In genomic region chrX:14533867-14534266, GRCh38 we compare ENCODE assay signal across 34 cellular contexts. TPM values are rescaled to one million over a fixed set of nuclear protein-coding genes. Genes with fewer than 3 reads are reported as not detected.
"Had no signal": no experiment of that assay in that cellular context is flagged by ENCODE, and none has a peak within 500 bp of the region (broad histone marks: within the 10 kb centered on the region; RNA-seq: fewer than 3 reads in every experiment).

No MANE protein-coding gene starts in this region.

- H3K27ac ChIP-seq: adrenal gland, body of pancreas, coronary artery, dorsolateral prefrontal cortex, esophagus muscularis mucosa, foreskin keratinocyte, gastrocnemius medialis, heart left ventricle had no signal

- H3K27me3 ChIP-seq: body of pancreas, esophagus muscularis mucosa, foreskin keratinocyte, gastrocnemius medialis had no signal

- H3K4me3 ChIP-seq: adrenal gland, body of pancreas, coronary artery, dorsolateral prefrontal cortex, esophagus muscularis mucosa, gastrocnemius medialis, heart left ventricle had no signal

- ATAC-seq: activated CD4-positive, alpha-beta T cell treated with anti-CD3 and anti-CD28 coated beads for 36 hours; activated CD8-positive, alpha-beta memory T cell treated with anti-CD3 and anti-CD28 coated beads, Interleukin-2, amount 10 ng/mL, durations not matched to agents 7 days and 5 days; activated CD8-positive, alpha-beta T cell treated with anti-CD3 and anti-CD28 coated beads, Interleukin-2, amount 10 ng/mL, durations not matched to agents 7 days and 5 days; activated naive CD8-positive, alpha-beta T cell treated with anti-CD3 and anti-CD28 coated beads, Interleukin-2, amount 50 U/mL, for 24 hours; body of pancreas; effector memory CD8-positive, alpha-beta T cell; foreskin keratinocyte; gastrocnemius medialis; heart left ventricle; T-helper 17 cell had no signal

- H3K4me1 ChIP-seq: adrenal gland, body of pancreas, foreskin keratinocyte, gastrocnemius medialis, heart left ventricle had no signal

- DNase-seq: activated CD4-positive, alpha-beta memory T cell treated with anti-CD3 and anti-CD28 coated beads for 36 hours; activated CD4-positive, alpha-beta T cell treated with anti-CD3 and anti-CD28 coated beads for 36 hours; activated CD4-positive, alpha-beta T cell treated with anti-CD3 and anti-CD28 coated beads, Interleukin-2, amount 10 ng/mL, durations not matched to agents 24 days and 14 days; activated CD4-positive, CD25-positive, alpha-beta regulatory T cell; activated CD4-positive, CD25-positive, alpha-beta regulatory T cell treated with anti-CD3 and anti-CD28 coated beads, Interleukin-2, amount 50 U/mL, for 72 hours; activated CD8-positive, alpha-beta memory T cell treated with anti-CD3 and anti-CD28 coated beads, Interleukin-2, amount 10 ng/mL, durations not matched to agents 7 days and 5 days; activated CD8-positive, alpha-beta memory T cell treated with anti-CD3 and anti-CD28 coated beads, Interleukin-2, amount 50 U/mL, for 4 hours; activated CD8-positive, alpha-beta T cell treated with anti-CD3 and anti-CD28 coated beads, Interleukin-2, amount 10 ng/mL, durations not matched to agents 7 days and 5 days; activated effector memory CD4-positive, alpha-beta T cell treated with anti-CD3 and anti-CD28 coated beads, Interleukin-2, amount 50 U/mL, for 16 hours; activated naive CD4-positive, alpha-beta T cell treated with anti-CD3 and anti-CD28 coated beads for 36 hours; activated naive CD8-positive, alpha-beta T cell treated with anti-CD3 and anti-CD28 coated beads for 36 hours; activated naive CD8-positive, alpha-beta T cell treated with anti-CD3 and anti-CD28 coated beads, Interleukin-2, amount 50 U/mL, for 24 hours; activated T-cell treated with anti-CD3 and anti-CD28 coated beads, Interleukin-2, amount 50 U/mL, for 1 hour; activated T-cell treated with anti-CD3 and anti-CD28 coated beads, Interleukin-2, amount 50 U/mL, for 48 hours; adrenal gland; amygdala; aorta; body of pancreas; caudate nucleus; dorsolateral prefrontal cortex; effector memory CD8-positive, alpha-beta T cell; erythroblast; foreskin keratinocyte; gastrocnemius medialis; glutamatergic neuron; heart left ventricle; T-helper 1 cell; T-helper 17 cell had no signal

- H3K9me3 ChIP-seq: adrenal gland, body of pancreas, esophagus muscularis mucosa, gastrocnemius medialis, heart left ventricle had no signal

- H3K36me3 ChIP-seq: adrenal gland, esophagus muscularis mucosa, gastrocnemius medialis, heart left ventricle had no signal

RNA-seq across cellular contexts. Expression of gene GLRA2, which starts 4.5 kb away (rescaled TPM):
- total RNA-seq: activated CD4-positive, alpha-beta memory T cell treated with anti-CD3 and anti-CD28 coated beads for 36 hours; activated CD4-positive, alpha-beta T cell treated with anti-CD3 and anti-CD28 coated beads for 36 hours; activated CD4-positive, alpha-beta T cell treated with anti-CD3 and anti-CD28 coated beads, Interleukin-2, amount 10 ng/mL, durations not matched to agents 24 days and 14 days; activated CD8-positive, alpha-beta memory T cell treated with anti-CD3 and anti-CD28 coated beads for 36 hours; activated CD8-positive, alpha-beta memory T cell treated with anti-CD3 and anti-CD28 coated beads, Interleukin-2, amount 10 ng/mL, durations not matched to agents 7 days and 5 days; activated CD8-positive, alpha-beta T cell treated with anti-CD3 and anti-CD28 coated beads, Interleukin-2, amount 10 ng/mL, durations not matched to agents 7 days and 5 days; activated naive CD4-positive, alpha-beta T cell treated with anti-CD3 and anti-CD28 coated beads for 36 hours; activated naive CD8-positive, alpha-beta T cell treated with anti-CD3 and anti-CD28 coated beads for 36 hours; activated T-helper 1 cell treated with anti-CD3 and anti-CD28 coated beads, Interleukin-12 subunit alpha, Interleukin-12 subunit beta, Interleukin-2, Interleukin-4 antibody, amounts not matched to agents 30 ng/mL and 10 ng/mL and 1 ng/mL, durations not matched to agents 14 hours and 24 hours and 36 hours; activated T-helper 2 cell treated with anti-CD3 and anti-CD28 coated beads, Interferon-gamma antibody, Interleukin-2, Interleukin-4, amounts not matched to agents 10 μg/mL and 5 μg/mL and 100 μg/mL, durations not matched to agents 14 hours and 24 hours and 36 hours; aorta; body of pancreas; chondrocyte; esophagus muscularis mucosa; foreskin keratinocyte; gastrocnemius medialis; heart left ventricle; T-helper 17 cell had no signal
- polyA plus RNA-seq: adrenal gland, aorta, foreskin keratinocyte, heart left ventricle had no signal
